ENCODE assay signal across 1 cellular context in genomic region chr12:27630219-27630618, GRCh38.
TF ChIP-seq lines count a peak whose summit lies in the region.

No MANE protein-coding gene starts in this region.

TF ChIP-seq in endothelial cell of umbilical vein, 7 proteins besides CTCF, POLR2A, EP300 and RAD21:
- TF ChIP-seq JUN (IDR thresholded peaks at IDR 0.05; ENCODE audit: borderline replicate concordance, insufficient read depth, insufficient read length, low read depth) (peak; percentile 51), GATA2 (IDR thresholded peaks at IDR 0.05; ENCODE audit: insufficient read depth, insufficient read length, low read depth, low read length) (peak; percentile 29), FOS (IDR thresholded peaks at IDR 0.05; ENCODE audit: borderline replicate concordance, insufficient read depth, low read length) (peak; percentile 44)
